1 cellular context compared by ENCODE assay signal in genomic region chr1:92485374-92486250, GRCh38.
TF ChIP-seq lines count a peak whose summit lies in the region.

No MANE protein-coding gene starts in this region.

TF ChIP-seq in HEK293, 187 proteins besides CTCF, POLR2A, EP300 and RAD21 (continued from another document):
- TF ChIP-seq ZBTB1 (tag by site-specific recombination; IDR thresholded peaks at IDR 0.05) (0 out of 2 replicates have a peak, but pooled peaks have one; percentile 78), PATZ1 (tag by site-specific recombination; IDR thresholded peaks at IDR 0.05) (peak; percentile 90), ZNF449 (tag by site-specific recombination; IDR thresholded peaks at IDR 0.05) (peak; percentile 87), ZNF335 (tag by site-specific recombination; conservative IDR thresholded peaks at IDR 0.05) (peak; percentile 72), ZNF121 (tag by site-specific recombination; IDR thresholded peaks at IDR 0.05) (no peak), ZNF423 (tag by site-specific recombination; IDR thresholded peaks at IDR 0.05) (peak; percentile 98), ZNF404 (tag by site-specific recombination; IDR thresholded peaks at IDR 0.05) (no peak), SP7 (tag by site-specific recombination; IDR thresholded peaks at IDR 0.05) (peak; percentile 86), SCRT1 (tag by site-specific recombination; IDR thresholded peaks at IDR 0.05; ENCODE audit: borderline replicate concordance) (peak; percentile 95), ZBTB11 (tag by site-specific recombination; conservative IDR thresholded peaks at IDR 0.05; ENCODE audit: low read depth) (peak; percentile 55), BCL11A (tag by site-specific recombination; IDR thresholded peaks at IDR 0.05; ENCODE audit: low read depth) (0 out of 2 replicates have a peak, but pooled peaks have one; percentile 12), ZNF24 (tag by site-specific recombination; IDR thresholded peaks at IDR 0.05) (peak; percentile 53; the same call in 1 of the 2 replicates), ZBTB48 (tag by site-specific recombination; IDR thresholded peaks at IDR 0.05) (peak; percentile 95), ZNF366 (tag by site-specific recombination; conservative IDR thresholded peaks at IDR 0.05) (peak; percentile 78), ZSCAN30 (tag by site-specific recombination; IDR thresholded peaks at IDR 0.05) (0 out of 2 replicates have a peak, but pooled peaks have one; percentile 69), ZBTB20 (tag by site-specific recombination; IDR thresholded peaks at IDR 0.05) (peak; percentile 97), ZBTB8A (tag by site-specific recombination; IDR thresholded peaks at IDR 0.05) (peak; percentile 96), OSR2 (tag by site-specific recombination; IDR thresholded peaks at IDR 0.05) (peak; percentile 56), KLF8 (tag by site-specific recombination; IDR thresholded peaks at IDR 0.05) (peak; percentile 87; the same call in 1 of the 2 replicates), ZNF391 (tag by site-specific recombination; IDR thresholded peaks at IDR 0.05; ENCODE audit: borderline replicate concordance, low read depth) (peak; percentile 42; the same call in 1 of the 2 replicates), ZBTB7A (tag by site-specific recombination; IDR thresholded peaks at IDR 0.05; ENCODE audit: low read depth) (peak; percentile 76; the same call in 1 of the 2 replicates), ZFHX2 (tag by site-specific recombination; conservative IDR thresholded peaks at IDR 0.05) (peak; percentile 98), ZBTB26 (tag by site-specific recombination; optimal IDR thresholded peaks at IDR 0.05) (peak; percentile 98), GLI4 (tag by site-specific recombination; IDR thresholded peaks at IDR 0.05) (0 out of 2 replicates have a peak, but pooled peaks have one; percentile 73), ZNF302 (tag by site-specific recombination; IDR thresholded peaks at IDR 0.05; ENCODE audit: low read depth) (no peak), KLF16 (tag by site-specific recombination; IDR thresholded peaks at IDR 0.05) (peak; percentile 91), ZNF777 (tag by site-specific recombination; IDR thresholded peaks at IDR 0.05; ENCODE audit: borderline replicate concordance) (peak; percentile 54), ZFP37 (tag by site-specific recombination; IDR thresholded peaks at IDR 0.05) (peak; percentile 76), KLF7 (tag by site-specific recombination; IDR thresholded peaks at IDR 0.05; ENCODE audit: borderline replicate concordance) (peak; percentile 53; the same call in 1 of the 2 replicates), ZNF692 (tag by site-specific recombination; IDR thresholded peaks at IDR 0.05) (peak; percentile 86)
